ENCODE assay signal across 39 cellular contexts in the genomic region with DNA sequence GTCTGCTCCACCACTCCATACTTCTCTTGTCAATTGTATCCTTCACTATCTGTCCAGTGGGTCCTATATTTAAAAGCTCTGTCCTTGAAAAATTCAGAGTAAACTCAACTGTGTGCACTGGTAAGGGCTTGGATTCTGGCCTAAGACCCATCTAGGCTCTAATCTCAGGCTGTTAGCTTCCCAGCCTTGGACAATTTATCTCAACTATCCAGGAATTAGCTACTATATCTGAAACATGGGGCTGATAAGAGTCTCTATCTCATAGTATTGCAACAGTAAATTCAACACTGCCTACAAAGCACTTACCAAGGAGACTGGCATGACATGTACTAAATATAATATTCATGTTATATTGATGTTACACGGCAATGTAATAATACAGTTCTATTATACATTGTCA.
"Had no signal": no experiment of that assay in that cellular context is flagged by ENCODE, and none has a peak within 500 bp of the region (broad histone marks: within the 10 kb centered on the region; RNA-seq: fewer than 3 reads in every experiment).

No MANE protein-coding gene starts in this region.

- H3K4me3 Mint-ChIP-seq: activated naive CD4-positive, alpha-beta T cell treated with anti-CD3 and anti-CD28 coated beads for 36 hours; activated naive CD4-positive, alpha-beta T cell treated with anti-CD3 and anti-CD28 coated beads, Interleukin-2, amount 10 ng/mL, durations not matched to agents 7 days and 5 days; activated naive CD4-positive, alpha-beta T cell treated with anti-CD3 and anti-CD28 coated beads, Interleukin-2, amount 50 U/mL, for 24 hours; activated naive CD8-positive, alpha-beta T cell; activated naive CD8-positive, alpha-beta T cell treated with anti-CD3 and anti-CD28 coated beads for 36 hours; activated naive CD8-positive, alpha-beta T cell treated with anti-CD3 and anti-CD28 coated beads, Interleukin-2, amount 10 ng/mL, durations not matched to agents 7 days and 5 days; activated naive CD8-positive, alpha-beta T cell treated with anti-CD3 and anti-CD28 coated beads, Interleukin-2, amount 50 U/mL, for 24 hours; activated T-cell treated with anti-CD3 and anti-CD28 coated beads, Interleukin-2, amount 50 U/mL, for 24 hours; activated T-cell treated with anti-CD3 and anti-CD28 coated beads, Interleukin-2, amount 50 U/mL, for 4 hours; activated T-cell treated with anti-CD3 and anti-CD28 coated beads, Interleukin-2, amount 50 U/mL, for 72 hours; activated T-helper 1 cell treated with anti-CD3 and anti-CD28 coated beads, Interleukin-12 subunit alpha, Interleukin-12 subunit beta, Interleukin-2, Interleukin-4 antibody, amounts not matched to agents 30 ng/mL and 10 ng/mL and 1 ng/mL, durations not matched to agents 14 hours and 24 hours and 36 hours; activated T-helper 17 cell treated with anti-CD3 and anti-CD28 coated beads, Interleukin-2, amount 50 U/mL, for 72 hours; brain; central memory CD8-positive, alpha-beta T cell had no signal

- DNase-seq: activated effector memory CD4-positive, alpha-beta T cell treated with anti-CD3 and anti-CD28 coated beads, Interleukin-2, amount 50 U/mL, for 16 hours; activated effector memory CD4-positive, alpha-beta T cell treated with Interleukin-2 at 50 U/mL for 16 hours; activated gamma-delta T cell; activated gamma-delta T cell treated with Interleukin-2 at 50 U/mL for 16 hours; activated naive CD4-positive, alpha-beta T cell; activated naive CD4-positive, alpha-beta T cell treated with anti-CD3 and anti-CD28 coated beads for 36 hours; activated naive CD4-positive, alpha-beta T cell treated with anti-CD3 and anti-CD28 coated beads, Interleukin-2, amount 10 ng/mL, durations not matched to agents 7 days and 5 days; activated naive CD4-positive, alpha-beta T cell treated with anti-CD3 and anti-CD28 coated beads, Interleukin-2, amount 50 U/mL, for 16 hours; activated naive CD4-positive, alpha-beta T cell treated with Interleukin-2 at 50 U/mL for 16 hours; activated naive CD8-positive, alpha-beta T cell treated with anti-CD3 and anti-CD28 coated beads for 36 hours; activated naive CD8-positive, alpha-beta T cell treated with anti-CD3 and anti-CD28 coated beads, Interleukin-2, amount 10 ng/mL, durations not matched to agents 7 days and 5 days; activated naive CD8-positive, alpha-beta T cell treated with anti-CD3 and anti-CD28 coated beads, Interleukin-2, amount 50 U/mL, for 24 hours; activated T-cell treated with anti-CD3 and anti-CD28 coated beads for 4 hours; activated T-cell treated with anti-CD3 and anti-CD28 coated beads, Interleukin-2, amount 50 U/mL, for 1 hour; activated T-cell treated with anti-CD3 and anti-CD28 coated beads, Interleukin-2, amount 50 U/mL, for 24 hours; activated T-cell treated with anti-CD3 and anti-CD28 coated beads, Interleukin-2, amount 50 U/mL, for 4 hours; activated T-cell treated with anti-CD3 and anti-CD28 coated beads, Interleukin-2, amount 50 U/mL, for 48 hours; activated T-cell treated with anti-CD3 and anti-CD28 coated beads, Interleukin-2, amount 50 U/mL, for 72 hours; adrenal gland; amniotic stem cell; amygdala; anterior cingulate cortex; aorta; brain microvascular endothelial cell; caudate nucleus; central memory CD4-positive, alpha-beta T cell; cerebellar nuclear complex had no signal

- H3K36me3 ChIP-seq: adrenal gland, brain microvascular endothelial cell, breast epithelium, cardiac muscle cell had no signal

- H3K27me3 ChIP-seq: adrenal gland, brain microvascular endothelial cell, breast epithelium, cardiac muscle cell had no signal

- FAIRE-seq: astrocyte, bronchial epithelial cell had no signal

- ATAC-seq: activated naive CD4-positive, alpha-beta T cell treated with anti-CD3 and anti-CD28 coated beads, Interleukin-2, amount 50 U/mL, for 72 hours; activated naive CD8-positive, alpha-beta T cell treated with anti-CD3 and anti-CD28 coated beads, Interleukin-2, amount 50 U/mL, for 24 hours; activated T-cell treated with anti-CD3 and anti-CD28 coated beads, Interleukin-2, amount 50 U/mL, for 4 hours; activated T-cell treated with anti-CD3 and anti-CD28 coated beads, Interleukin-2, amount 50 U/mL, for 72 hours; activated T-helper 17 cell treated with anti-CD3 and anti-CD28 coated beads, Interleukin-2, amount 50 U/mL, for 72 hours had no signal

- H3K4me1 Mint-ChIP-seq: activated naive CD4-positive, alpha-beta T cell treated with anti-CD3 and anti-CD28 coated beads, Interleukin-2, amount 10 ng/mL, durations not matched to agents 7 days and 5 days; activated naive CD4-positive, alpha-beta T cell treated with anti-CD3 and anti-CD28 coated beads, Interleukin-2, amount 50 U/mL, for 24 hours; activated naive CD8-positive, alpha-beta T cell treated with anti-CD3 and anti-CD28 coated beads for 36 hours; activated naive CD8-positive, alpha-beta T cell treated with anti-CD3 and anti-CD28 coated beads, Interleukin-2, amount 10 ng/mL, durations not matched to agents 7 days and 5 days; activated naive CD8-positive, alpha-beta T cell treated with anti-CD3 and anti-CD28 coated beads, Interleukin-2, amount 50 U/mL, for 24 hours; activated T-helper 17 cell treated with anti-CD3 and anti-CD28 coated beads, Interleukin-2, amount 50 U/mL, for 72 hours; central memory CD8-positive, alpha-beta T cell had no signal

- H3K27me3 Mint-ChIP-seq: activated naive CD4-positive, alpha-beta T cell treated with anti-CD3 and anti-CD28 coated beads, Interleukin-2, amount 10 ng/mL, durations not matched to agents 7 days and 5 days; activated naive CD4-positive, alpha-beta T cell treated with anti-CD3 and anti-CD28 coated beads, Interleukin-2, amount 50 U/mL, for 24 hours; activated naive CD8-positive, alpha-beta T cell treated with anti-CD3 and anti-CD28 coated beads for 36 hours; activated naive CD8-positive, alpha-beta T cell treated with anti-CD3 and anti-CD28 coated beads, Interleukin-2, amount 10 ng/mL, durations not matched to agents 7 days and 5 days; activated naive CD8-positive, alpha-beta T cell treated with anti-CD3 and anti-CD28 coated beads, Interleukin-2, amount 50 U/mL, for 24 hours; activated T-cell treated with anti-CD3 and anti-CD28 coated beads, Interleukin-2, amount 50 U/mL, for 24 hours; activated T-helper 17 cell treated with anti-CD3 and anti-CD28 coated beads, Interleukin-2, amount 50 U/mL, for 72 hours; central memory CD8-positive, alpha-beta T cell had no signal

- H3K9me3 Mint-ChIP-seq: activated naive CD4-positive, alpha-beta T cell treated with anti-CD3 and anti-CD28 coated beads for 36 hours; activated naive CD4-positive, alpha-beta T cell treated with anti-CD3 and anti-CD28 coated beads, Interleukin-2, amount 50 U/mL, for 24 hours; activated naive CD8-positive, alpha-beta T cell treated with anti-CD3 and anti-CD28 coated beads for 36 hours; activated naive CD8-positive, alpha-beta T cell treated with anti-CD3 and anti-CD28 coated beads, Interleukin-2, amount 10 ng/mL, durations not matched to agents 7 days and 5 days; activated naive CD8-positive, alpha-beta T cell treated with anti-CD3 and anti-CD28 coated beads, Interleukin-2, amount 50 U/mL, for 24 hours; activated T-cell treated with anti-CD3 and anti-CD28 coated beads, Interleukin-2, amount 50 U/mL, for 24 hours; activated T-helper 2 cell treated with anti-CD3 and anti-CD28 coated beads, Interferon-gamma antibody, Interleukin-2, Interleukin-4, amounts not matched to agents 10 μg/mL and 5 μg/mL and 100 μg/mL, durations not matched to agents 14 hours and 24 hours and 36 hours; brain had no signal

- H3K4me3 ChIP-seq: adrenal gland, breast epithelium, cardiac muscle cell had no signal

- H3K27ac ChIP-seq: adrenal gland, brain microvascular endothelial cell, breast epithelium, cardiac muscle cell had no signal

- H3K4me1 ChIP-seq: adrenal gland, breast epithelium had no signal

- H3K9me3 ChIP-seq: adrenal gland, breast epithelium had no signal

- H3K27ac Mint-ChIP-seq: activated naive CD4-positive, alpha-beta T cell treated with anti-CD3 and anti-CD28 coated beads for 36 hours; activated naive CD4-positive, alpha-beta T cell treated with anti-CD3 and anti-CD28 coated beads, Interleukin-2, amount 10 ng/mL, durations not matched to agents 7 days and 5 days; activated naive CD4-positive, alpha-beta T cell treated with anti-CD3 and anti-CD28 coated beads, Interleukin-2, amount 50 U/mL, for 24 hours; activated naive CD4-positive, alpha-beta T cell treated with anti-CD3 and anti-CD28 coated beads, Interleukin-2, amount 50 U/mL, for 72 hours; activated naive CD8-positive, alpha-beta T cell; activated naive CD8-positive, alpha-beta T cell treated with anti-CD3 and anti-CD28 coated beads for 36 hours; activated naive CD8-positive, alpha-beta T cell treated with anti-CD3 and anti-CD28 coated beads, Interleukin-2, amount 10 ng/mL, durations not matched to agents 7 days and 5 days; activated naive CD8-positive, alpha-beta T cell treated with anti-CD3 and anti-CD28 coated beads, Interleukin-2, amount 50 U/mL, for 24 hours; activated T-cell treated with anti-CD3 and anti-CD28 coated beads, Interleukin-2, amount 50 U/mL, for 24 hours; activated T-cell treated with anti-CD3 and anti-CD28 coated beads, Interleukin-2, amount 50 U/mL, for 72 hours; activated T-helper 1 cell treated with anti-CD3 and anti-CD28 coated beads, Interleukin-12 subunit alpha, Interleukin-12 subunit beta, Interleukin-2, Interleukin-4 antibody, amounts not matched to agents 30 ng/mL and 10 ng/mL and 1 ng/mL, durations not matched to agents 14 hours and 24 hours and 36 hours; activated T-helper 17 cell treated with anti-CD3 and anti-CD28 coated beads, Interleukin-2, amount 50 U/mL, for 72 hours; activated T-helper 2 cell treated with anti-CD3 and anti-CD28 coated beads, Interferon-gamma antibody, Interleukin-2, Interleukin-4, amounts not matched to agents 10 μg/mL and 5 μg/mL and 100 μg/mL, durations not matched to agents 14 hours and 24 hours and 36 hours; brain had no signal

- H3K36me3 Mint-ChIP-seq: activated naive CD4-positive, alpha-beta T cell treated with anti-CD3 and anti-CD28 coated beads, Interleukin-2, amount 10 ng/mL, durations not matched to agents 7 days and 5 days; activated naive CD4-positive, alpha-beta T cell treated with anti-CD3 and anti-CD28 coated beads, Interleukin-2, amount 50 U/mL, for 24 hours; activated naive CD4-positive, alpha-beta T cell treated with anti-CD3 and anti-CD28 coated beads, Interleukin-2, amount 50 U/mL, for 72 hours; activated naive CD8-positive, alpha-beta T cell; activated naive CD8-positive, alpha-beta T cell treated with anti-CD3 and anti-CD28 coated beads for 36 hours; activated naive CD8-positive, alpha-beta T cell treated with anti-CD3 and anti-CD28 coated beads, Interleukin-2, amount 10 ng/mL, durations not matched to agents 7 days and 5 days; brain had no signal
